ENCODE assay signal across 9 cellular contexts in genomic region chr15:28106294-28107110, GRCh38. TPM values are rescaled to one million over a fixed set of nuclear protein-coding genes. Genes with fewer than 3 reads are reported as not detected.
DNase-seq lines count a peak whose midpoint lies in the region; ATAC-seq and TF ChIP-seq lines count a peak whose summit lies in the region.
"Had no signal": no experiment of that assay in that cellular context is flagged by ENCODE, and none has a peak within 500 bp of the region (broad histone marks: within the 10 kb centered on the region; RNA-seq: fewer than 3 reads in every experiment).

No MANE protein-coding gene starts in this region.

- peak overlapping the region; percentile 90 for H2AFZ ChIP-seq in GM23338

- H4K20me1 ChIP-seq in GM23338 (replicated peaks; ENCODE audit: insufficient read depth) = no peaks in the 10 kb centered on the region

- peaks cover 50% of the 10 kb centered on the region for H3K27me3 Mint-ChIP-seq in GM23338 (ENCODE audit: insufficient read depth, low read depth, poor library complexity)
- peaks cover 31% of the 10 kb centered on the region for H3K27me3 Mint-ChIP-seq in activated T-helper 2 cell treated with anti-CD3 and anti-CD28 coated beads, Interferon-gamma antibody, Interleukin-2, Interleukin-4, amounts not matched to agents 10 μg/mL and 5 μg/mL and 100 μg/mL, durations not matched to agents 14 hours and 24 hours and 36 hours (ENCODE audit: low read depth)

- H3K4me1 ChIP-seq in GM23338 (ENCODE audit: insufficient read depth) = peaks cover 4% of the 10 kb centered on the region; the same call in 1 of the 2 replicates
- H3K4me1 ChIP-seq in heart right ventricle = peaks cover 3 to 17% (median 14%) of the 10 kb centered on the region in 9 donors
- peaks cover 7% of the 10 kb centered on the region for H3K4me1 ChIP-seq in psoas muscle

- in situ Hi-C loops in G401 (cut with HindIII; ENCODE audit: low sequenced_read_pairs) = no loop called here

- 5% methylated on average over 74 to 81 of the region's 81 CpGs for WGBS in heart right ventricle, 2 donors
- 4 to 7% (median 4%) methylated on average over 46 to 81 of the region's 81 CpGs for WGBS in psoas muscle, 3 donors

- intact Hi-C loops in activated T-helper 2 cell treated with anti-CD3 and anti-CD28 coated beads, Interferon-gamma antibody, Interleukin-2, Interleukin-4, amounts not matched to agents 10 μg/mL and 5 μg/mL and 100 μg/mL, durations not matched to agents 14 hours and 24 hours and 36 hours (cut with micrococcal nuclease) = no loop called here
- intact Hi-C loops in heart right ventricle (cut with DNase I) (no loop called here), psoas muscle (cut with DNase I) (no loop called here)

- H3K4me1 Mint-ChIP-seq in GM23338 = peaks cover 12% of the 10 kb centered on the region
- peaks cover 7% of the 10 kb centered on the region for H3K4me1 Mint-ChIP-seq in activated T-helper 2 cell treated with anti-CD3 and anti-CD28 coated beads, Interferon-gamma antibody, Interleukin-2, Interleukin-4, amounts not matched to agents 10 μg/mL and 5 μg/mL and 100 μg/mL, durations not matched to agents 14 hours and 24 hours and 36 hours (ENCODE audit: low read depth)

- no peaks in the 10 kb centered on the region for H3K79me2 ChIP-seq in GM23338 (replicated peaks; ENCODE audit: insufficient read depth)

- no peak overlapping the region for H3K27ac Mint-ChIP-seq in GM23338
- no peak overlapping the region for H3K27ac Mint-ChIP-seq in activated T-helper 2 cell treated with anti-CD3 and anti-CD28 coated beads, Interferon-gamma antibody, Interleukin-2, Interleukin-4, amounts not matched to agents 10 μg/mL and 5 μg/mL and 100 μg/mL, durations not matched to agents 14 hours and 24 hours and 36 hours

- H3K36me3 ChIP-seq in GM23338 (ENCODE audit: insufficient read depth) (no peaks in the 10 kb centered on the region), heart right ventricle (peaks cover 0 to 11% (median 6%) of the 10 kb centered on the region in 9 donors), psoas muscle (ENCODE audit: insufficient read depth in 1 of 2, low read depth in 1 of 2) (peaks cover 0 to 10% of the 10 kb centered on the region in 2 donors)

- H3F3A ChIP-seq in GM23338 (replicated peaks; ENCODE audit: low read depth) = no peaks in the 10 kb centered on the region; the same call in 1 of the 2 replicates

- peaks cover 4% of the 10 kb centered on the region for H3K36me3 Mint-ChIP-seq in GM23338 (ENCODE audit: low read depth)
- peaks cover 3% of the 10 kb centered on the region for H3K36me3 Mint-ChIP-seq in activated T-helper 2 cell treated with anti-CD3 and anti-CD28 coated beads, Interferon-gamma antibody, Interleukin-2, Interleukin-4, amounts not matched to agents 10 μg/mL and 5 μg/mL and 100 μg/mL, durations not matched to agents 14 hours and 24 hours and 36 hours (ENCODE audit: low read depth)

- H3K27me3 ChIP-seq in GM23338 (ENCODE audit: insufficient read depth) (peaks cover 38% of the 10 kb centered on the region), heart right ventricle (peaks cover 0 to 31% (median 20%) of the 10 kb centered on the region in 7 donors), psoas muscle (ENCODE audit: insufficient read depth in 3 of 3, low read length in 2 of 3) (peaks cover 0 to 28% (median 14%) of the 10 kb centered on the region in 3 donors)

- DNase-seq in GM23338 (ENCODE audit: low spot score) (peak; percentile 34), heart right ventricle (no peak), psoas muscle (no peak), G401 (ENCODE audit: low spot score) (no peak), GM19240 (ENCODE audit: insufficient read length, low spot score) (no peak)
- no peak for DNase-seq in activated T-helper 2 cell treated with anti-CD3 and anti-CD28 coated beads, Interferon-gamma antibody, Interleukin-2, Interleukin-4, amounts not matched to agents 10 μg/mL and 5 μg/mL and 100 μg/mL, durations not matched to agents 14 hours and 24 hours and 36 hours (ENCODE audit: low spot score)

- H3K4me2 ChIP-seq in GM23338 = peak overlapping the region; percentile 88

- no peaks in the 10 kb centered on the region for H3K9me2 ChIP-seq in GM23338 (ENCODE audit: insufficient read depth)

- ATAC-seq in GM23338 (peak; percentile 27), heart right ventricle (peak in 6 of 8 donors; percentile 12 to 64 (median 38)), psoas muscle (peak; percentile 45 to 63 (median 50)), HG03025 (IDR thresholded peaks at IDR 0.05; ENCODE audit: low FRiP score, unreplicated experiment) (no peak), HG03460 (IDR thresholded peaks at IDR 0.05; ENCODE audit: unreplicated experiment) (no peak)

- H3K27ac ChIP-seq in GM23338 (ENCODE audit: low read depth) (no peak overlapping the region), heart right ventricle (no peak overlapping the region), psoas muscle (no peak overlapping the region)

- TF ChIP-seq CTCF in GM23338 (conservative IDR thresholded peaks at IDR 0.05; ENCODE audit: low read depth in 2 of 2) (no peak), heart right ventricle (IDR thresholded peaks at IDR 0.05) (no peak), psoas muscle (IDR thresholded peaks at IDR 0.05) (no peak)

- peaks cover 4% of the 10 kb centered on the region; the same call in 1 of the 3 replicates for H3K9me3 Mint-ChIP-seq in GM23338
- no peaks in the 10 kb centered on the region for H3K9me3 Mint-ChIP-seq in activated T-helper 2 cell treated with anti-CD3 and anti-CD28 coated beads, Interferon-gamma antibody, Interleukin-2, Interleukin-4, amounts not matched to agents 10 μg/mL and 5 μg/mL and 100 μg/mL, durations not matched to agents 14 hours and 24 hours and 36 hours

- H3K9me3 ChIP-seq in heart right ventricle (no peaks in the 10 kb centered on the region), psoas muscle (no peaks in the 10 kb centered on the region)

- peak overlapping the region; percentile 72 for H3K4me3 ChIP-seq in GM23338
- peak overlapping the region; percentile 47 to 63 (median 58) for H3K4me3 ChIP-seq in heart right ventricle
- H3K4me3 ChIP-seq in psoas muscle = peak overlapping the region; percentile 66

- peak overlapping the region; percentile 62 for H3K4me3 Mint-ChIP-seq in GM23338
- H3K4me3 Mint-ChIP-seq in activated T-helper 2 cell treated with anti-CD3 and anti-CD28 coated beads, Interferon-gamma antibody, Interleukin-2, Interleukin-4, amounts not matched to agents 10 μg/mL and 5 μg/mL and 100 μg/mL, durations not matched to agents 14 hours and 24 hours and 36 hours (ENCODE audit: low read depth) = peak overlapping the region; percentile 62

TF ChIP-seq in GM23338, 12 proteins besides CTCF, POLR2A, EP300 and RAD21:
- TF ChIP-seq JUNB (IDR thresholded peaks at IDR 0.05; ENCODE audit: unreplicated experiment) = no peak
- no peak for TF ChIP-seq STAT1 (IDR thresholded peaks at IDR 0.05; ENCODE audit: unreplicated experiment)
- TF ChIP-seq ZNF114 (CRISPR knock-in tag; IDR thresholded peaks at IDR 0.05) = no peak
- no peak for TF ChIP-seq POLR2AphosphoS5 (IDR thresholded peaks at IDR 0.05; ENCODE audit: low read depth)
- TF ChIP-seq EZH2phosphoT487 (IDR thresholded peaks at IDR 0.05; ENCODE audit: unreplicated experiment) = no peak
- no peak for TF ChIP-seq ZNF331 (CRISPR knock-in tag; IDR thresholded peaks at IDR 0.05; ENCODE audit: low read depth)
- no peak for TF ChIP-seq EZH2 (IDR thresholded peaks at IDR 0.05; ENCODE audit: low read depth, unreplicated experiment)

RNA-seq across cellular contexts. Expression of gene OCA2, which starts 7.4 kb away (rescaled TPM):
- 0.39 and 0.69 TPM in 2 replicates for total RNA-seq in GM23338 (2014; rRNA removed; shearing (Covaris generic))
- polyA plus RNA-seq in GM23338 (2016; fragmentation: Nextera tagmentation; extraction: Ambion mirVana) = 0.38 and 0.40 TPM in 2 replicates
- not detected in 2 replicates for total RNA-seq in activated T-helper 2 cell treated with anti-CD3 and anti-CD28 coated beads, Interferon-gamma antibody, Interleukin-2, Interleukin-4, amounts not matched to agents 10 μg/mL and 5 μg/mL and 100 μg/mL, durations not matched to agents 14 hours and 24 hours and 36 hours
- total RNA-seq in heart right ventricle = under 1 TPM in 4 of 10 donors, not detected in 6; 0.17 to 0.32 (median 0.20) TPM
- polyA plus RNA-seq in heart right ventricle = under 1 TPM; 0.04 to 0.15 TPM
- total RNA-seq in psoas muscle = under 1 TPM in 3 of 4 donors, not detected in 1; 0.17 to 0.52 (median 0.17) TPM
- polyA plus RNA-seq in psoas muscle = under 1 TPM in 2 of 3 donors, not detected in 1; 0.03 to 0.04 TPM
- total RNA-seq in G401 (2014; rRNA removed; shearing (Covaris generic)) = 4.1 TPM in 2 replicates
- total RNA-seq: RPMI7951 had no signal

Comparison
In these comparisons a context has a peak if more than half of its experiments do, and no peak if none do; other contexts are left out.
1. ATAC-seq: peak in GM23338 (single experiment), heart right ventricle (6 of 8) and psoas muscle (4 of 4); none in HG03025 (single experiment) and HG03460 (single experiment).
2. Peak in every context shown above with its lines, with median percentiles within 50 percentile points of each other: H3K4me3 ChIP-seq.